ENCODE assay signal across 1 cellular context in genomic region chr2:19855528-19856431, GRCh38.
TF ChIP-seq lines count a peak whose summit lies in the region.

No MANE protein-coding gene starts in this region.

TF ChIP-seq in WTC11, 78 proteins besides CTCF, POLR2A, EP300 and RAD21 (continued from another document):
- no peak for TF ChIP-seq E2F1 (CRISPR knock-in tag; IDR thresholded peaks at IDR 0.05)
- peak; percentile 22; the same call in 1 of the 2 replicates for TF ChIP-seq GABPB1 (CRISPR knock-in tag; IDR thresholded peaks at IDR 0.05)
